ENCODE assay signal across 8 cellular contexts in the genomic region with DNA sequence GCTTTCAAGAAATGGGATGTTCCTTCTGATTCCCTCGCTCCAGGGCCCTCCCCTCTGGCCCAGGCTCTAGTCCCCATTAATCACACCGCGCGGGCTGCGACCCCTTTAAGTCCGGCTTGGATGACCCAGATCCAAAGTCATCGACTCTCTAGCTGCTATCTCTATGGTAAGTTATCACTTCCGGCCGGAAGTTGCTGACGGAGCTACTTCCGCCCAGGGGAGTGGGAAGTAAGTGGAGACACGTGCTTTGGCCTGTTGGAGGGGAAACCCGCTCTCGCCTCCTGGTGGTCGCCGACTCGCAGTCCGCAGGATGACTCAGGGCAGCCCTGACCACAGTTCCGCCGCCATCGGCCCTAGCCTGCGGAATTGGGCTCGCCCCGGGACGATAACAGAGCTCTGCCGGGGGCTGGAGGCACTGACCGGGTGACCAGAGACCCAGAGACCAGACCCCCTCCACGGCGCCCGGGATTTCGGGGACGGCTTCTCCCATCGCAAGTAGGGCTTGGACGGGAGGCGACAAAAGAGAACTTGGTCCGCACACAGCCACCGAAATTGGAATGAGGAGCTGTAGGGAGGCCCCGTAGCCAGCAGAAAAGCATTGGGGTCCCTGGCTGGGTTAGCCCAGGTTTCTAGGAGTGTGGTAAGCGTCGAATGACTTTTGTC. TPM values are rescaled to one million over a fixed set of nuclear protein-coding genes. Genes with fewer than 3 reads are reported as not detected.
A peak's percentile ranks its signal among the peaks of the same experiment; 100 is the strongest.
DNase-seq lines count a peak whose midpoint lies in the region; ATAC-seq and TF ChIP-seq lines count a peak whose summit lies in the region.

No MANE protein-coding gene starts in this region.

- peak overlapping the region; percentile 97 to 99 (median 98) for H3K4me3 Mint-ChIP-seq in CD4-positive, CD25-positive, alpha-beta regulatory T cell

- TF ChIP-seq RAD21 in liver (IDR thresholded peaks at IDR 0.05): peak; percentile 56 to 69

- peaks cover 26% of the 10 kb centered on the region for H3K36me3 ChIP-seq in CD4-positive, CD25-positive, alpha-beta regulatory T cell (ENCODE audit: control insufficient read depth, insufficient read depth, low read length)
- H3K36me3 ChIP-seq in liver (ENCODE audit: control insufficient read depth in 4 of 4, insufficient read depth in 3 of 4, low read depth in 1 of 4, low read length in 3 of 4): peaks cover 5 to 28% (median 11%) of the 10 kb centered on the region in 4 donors

- peaks cover 6 to 66% (median 41%) of the 10 kb centered on the region in 4 donors for H3K4me1 Mint-ChIP-seq in CD4-positive, CD25-positive, alpha-beta regulatory T cell

- peaks cover 20% of the 10 kb centered on the region for H3K36me3 Mint-ChIP-seq in CD4-positive, CD25-positive, alpha-beta regulatory T cell

- peak overlapping the region; percentile 92 to 100 (median 98) for H3K27ac Mint-ChIP-seq in CD4-positive, CD25-positive, alpha-beta regulatory T cell

- no peaks in the 10 kb centered on the region for H3K27me3 ChIP-seq in CD4-positive, CD25-positive, alpha-beta regulatory T cell (ENCODE audit: control insufficient read depth, insufficient read depth, low read length)
- peaks cover 0 to 3% (median 0%) of the 10 kb centered on the region in 4 donors for H3K27me3 ChIP-seq in liver (ENCODE audit: control insufficient read depth in 4 of 4, insufficient read depth in 4 of 4, low read length in 3 of 4)

- H3K27me3 Mint-ChIP-seq in CD4-positive, CD25-positive, alpha-beta regulatory T cell: peaks cover 15% of the 10 kb centered on the region

- peak overlapping the region; percentile 94 for H3K27ac ChIP-seq in CD4-positive, CD25-positive, alpha-beta regulatory T cell (ENCODE audit: insufficient read depth, low read length, poor library complexity, severe bottlenecking)
- peak overlapping the region; percentile 78 to 92 for H3K27ac ChIP-seq in liver (ENCODE audit: low read depth in 1 of 2, low read length in 2 of 2)

- 1% methylated on average over 40 of the region's 40 CpGs for WGBS in liver

- no peaks in the 10 kb centered on the region for H3K9me3 ChIP-seq in CD4-positive, CD25-positive, alpha-beta regulatory T cell (ENCODE audit: control insufficient read depth in 2 of 2, low read length in 2 of 2)
- H3K9me3 ChIP-seq in liver (ENCODE audit: control insufficient read depth in 4 of 4, low read length in 3 of 4): no peaks in the 10 kb centered on the region

- H3K9me3 Mint-ChIP-seq in CD4-positive, CD25-positive, alpha-beta regulatory T cell: no peaks in the 10 kb centered on the region

- peak overlapping the region; percentile 80 to 96 for H3K9ac ChIP-seq in liver (ENCODE audit: low read depth in 1 of 2, low read length in 2 of 2)

- ATAC-seq in CD4-positive, CD25-positive, alpha-beta regulatory T cell (ENCODE audit: low read depth in 2 of 2): peak; percentile 90 to 92
- ATAC-seq in GM19372 (IDR thresholded peaks at IDR 0.05; ENCODE audit: low read depth, unreplicated experiment) (peak; percentile 86), HG03558 (IDR thresholded peaks at IDR 0.05; ENCODE audit: extremely low read depth, unreplicated experiment) (peak; percentile 63)

- DNase-seq in CD4-positive, CD25-positive, alpha-beta regulatory T cell: peak; percentile 84 to 95 (median 86)
- DNase-seq in NCI-H69 (lab: John Stamatoyannopoulos, UW) (peak; percentile 99), dermis blood vessel endothelial cell (peak; percentile 98)
- DNase-seq in activated CD4-positive, alpha-beta T cell treated with anti-CD3 and anti-CD28 coated beads, Interleukin-2, amount 50 U/mL, for 24 hours (ENCODE audit: low read depth in 1 of 2, low spot score in 1 of 2): peak; percentile 71 to 90
- peak; percentile 80 for DNase-seq in stimulated activated CD4-positive, alpha-beta T cell treated with anti-CD3 and anti-CD28 coated beads, Interleukin-4, amount 100 ng/mL, for 1 hour

- TF ChIP-seq CTCF in liver (IDR thresholded peaks at IDR 0.05; ENCODE audit: low read depth, low read length, missing input control): peak; percentile 37

- H3K4me1 ChIP-seq in CD4-positive, CD25-positive, alpha-beta regulatory T cell (ENCODE audit: control insufficient read depth, insufficient read depth, low read length, poor library complexity, severe bottlenecking): peaks cover 34% of the 10 kb centered on the region
- H3K4me1 ChIP-seq in liver (ENCODE audit: control insufficient read depth in 4 of 4, insufficient read depth in 4 of 4, low read length in 3 of 4): peaks cover 2 to 18% (median 14%) of the 10 kb centered on the region in 4 donors

- H3K4me3 ChIP-seq in CD4-positive, CD25-positive, alpha-beta regulatory T cell (ENCODE audit: low read depth, low read length): peak overlapping the region; percentile 93
- peak overlapping the region; percentile 84 to 98 (median 91) for H3K4me3 ChIP-seq in liver (ENCODE audit: low read depth in 1 of 3, low read length in 3 of 3)

TF ChIP-seq in liver, 16 proteins besides CTCF, POLR2A, EP300 and RAD21:
- peak; percentile 59 for TF ChIP-seq YY1 (IDR thresholded peaks at IDR 0.05)
- TF ChIP-seq RXRA (IDR thresholded peaks at IDR 0.05): peak; percentile 41 to 48
- peak; percentile 67 to 90 for TF ChIP-seq HNF4A (conservative IDR thresholded peaks at IDR 0.05)
- TF ChIP-seq, protein P1, sequence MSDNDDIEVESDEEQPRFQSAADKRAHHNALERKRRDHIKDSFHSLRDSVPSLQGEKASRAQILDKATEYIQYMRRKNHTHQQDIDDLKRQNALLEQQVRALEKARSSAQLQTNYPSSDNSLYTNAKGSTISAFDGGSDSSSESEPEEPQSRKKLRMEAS (IDR thresholded peaks at IDR 0.05): peak; percentile 100
- peak; percentile 52 to 80 for TF ChIP-seq JUND (IDR thresholded peaks at IDR 0.05)
- TF ChIP-seq, protein P2, sequence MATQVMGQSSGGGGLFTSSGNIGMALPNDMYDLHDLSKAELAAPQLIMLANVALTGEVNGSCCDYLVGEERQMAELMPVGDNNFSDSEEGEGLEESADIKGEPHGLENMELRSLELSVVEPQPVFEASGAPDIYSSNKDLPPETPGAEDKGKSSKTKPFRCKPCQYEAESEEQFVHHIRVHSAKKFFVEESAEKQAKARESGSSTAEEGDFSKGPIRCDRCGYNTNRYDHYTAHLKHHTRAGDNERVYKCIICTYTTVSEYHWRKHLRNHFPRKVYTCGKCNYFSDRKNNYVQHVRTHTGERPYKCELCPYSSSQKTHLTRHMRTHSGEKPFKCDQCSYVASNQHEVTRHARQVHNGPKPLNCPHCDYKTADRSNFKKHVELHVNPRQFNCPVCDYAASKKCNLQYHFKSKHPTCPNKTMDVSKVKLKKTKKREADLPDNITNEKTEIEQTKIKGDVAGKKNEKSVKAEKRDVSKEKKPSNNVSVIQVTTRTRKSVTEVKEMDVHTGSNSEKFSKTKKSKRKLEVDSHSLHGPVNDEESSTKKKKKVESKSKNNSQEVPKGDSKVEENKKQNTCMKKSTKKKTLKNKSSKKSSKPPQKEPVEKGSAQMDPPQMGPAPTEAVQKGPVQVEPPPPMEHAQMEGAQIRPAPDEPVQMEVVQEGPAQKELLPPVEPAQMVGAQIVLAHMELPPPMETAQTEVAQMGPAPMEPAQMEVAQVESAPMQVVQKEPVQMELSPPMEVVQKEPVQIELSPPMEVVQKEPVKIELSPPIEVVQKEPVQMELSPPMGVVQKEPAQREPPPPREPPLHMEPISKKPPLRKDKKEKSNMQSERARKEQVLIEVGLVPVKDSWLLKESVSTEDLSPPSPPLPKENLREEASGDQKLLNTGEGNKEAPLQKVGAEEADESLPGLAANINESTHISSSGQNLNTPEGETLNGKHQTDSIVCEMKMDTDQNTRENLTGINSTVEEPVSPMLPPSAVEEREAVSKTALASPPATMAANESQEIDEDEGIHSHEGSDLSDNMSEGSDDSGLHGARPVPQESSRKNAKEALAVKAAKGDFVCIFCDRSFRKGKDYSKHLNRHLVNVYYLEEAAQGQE (IDR thresholded peaks at IDR 0.05): no peak
- TF ChIP-seq EGR1 (IDR thresholded peaks at IDR 0.05; ENCODE audit: low read depth in 2 of 2): peak; percentile 82 to 97
- TF ChIP-seq HNF4G (IDR thresholded peaks at IDR 0.05): no peak
- no peak for TF ChIP-seq TAF1 (conservative IDR thresholded peaks at IDR 0.05)
- TF ChIP-seq NR2F2 (IDR thresholded peaks at IDR 0.05): peak; percentile 78
- TF ChIP-seq, protein P3, sequence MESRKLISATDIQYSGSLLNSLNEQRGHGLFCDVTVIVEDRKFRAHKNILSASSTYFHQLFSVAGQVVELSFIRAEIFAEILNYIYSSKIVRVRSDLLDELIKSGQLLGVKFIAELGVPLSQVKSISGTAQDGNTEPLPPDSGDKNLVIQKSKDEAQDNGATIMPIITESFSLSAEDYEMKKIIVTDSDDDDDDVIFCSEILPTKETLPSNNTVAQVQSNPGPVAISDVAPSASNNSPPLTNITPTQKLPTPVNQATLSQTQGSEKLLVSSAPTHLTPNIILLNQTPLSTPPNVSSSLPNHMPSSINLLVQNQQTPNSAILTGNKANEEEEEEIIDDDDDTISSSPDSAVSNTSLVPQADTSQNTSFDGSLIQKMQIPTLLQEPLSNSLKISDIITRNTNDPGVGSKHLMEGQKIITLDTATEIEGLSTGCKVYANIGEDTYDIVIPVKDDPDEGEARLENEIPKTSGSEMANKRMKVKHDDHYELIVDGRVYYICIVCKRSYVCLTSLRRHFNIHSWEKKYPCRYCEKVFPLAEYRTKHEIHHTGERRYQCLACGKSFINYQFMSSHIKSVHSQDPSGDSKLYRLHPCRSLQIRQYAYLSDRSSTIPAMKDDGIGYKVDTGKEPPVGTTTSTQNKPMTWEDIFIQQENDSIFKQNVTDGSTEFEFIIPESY (IDR thresholded peaks at IDR 0.05): no peak
- no peak for TF ChIP-seq FOXA2 (IDR thresholded peaks at IDR 0.05)
- TF ChIP-seq SP1 (IDR thresholded peaks at IDR 0.05): peak; percentile 80
- peak; percentile 96 to 99 for TF ChIP-seq GABPA (IDR thresholded peaks at IDR 0.05 in 1 of 2, conservative IDR thresholded peaks at IDR 0.05 in 1 of 2)

RNA-seq across cellular contexts. Expression of a gene that starts 52.2 kb away (rescaled TPM):
- total RNA-seq in CD4-positive, CD25-positive, alpha-beta regulatory T cell: 143 TPM
- polyA plus RNA-seq in CD4-positive, CD25-positive, alpha-beta regulatory T cell: 10 to 100 TPM; 13.2 to 20.8 (median 20.2) TPM
- total RNA-seq in dermis blood vessel endothelial cell: 322 and 488 TPM in 2 replicates
- total RNA-seq in liver: 10 to 100 TPM; 34.6 to 52.0 TPM
- polyA plus RNA-seq in liver: 10 to 100 TPM; 17.0 to 19.0 TPM

Comparison
In these comparisons a context has a peak if more than half of its experiments do, and no peak if none do; other contexts are left out.
1. Peak in every context shown above with its lines: DNase-seq, ATAC-seq, H3K4me3 ChIP-seq and H3K27ac ChIP-seq.